35 cellular contexts compared by ENCODE assay signal in the genomic region with DNA sequence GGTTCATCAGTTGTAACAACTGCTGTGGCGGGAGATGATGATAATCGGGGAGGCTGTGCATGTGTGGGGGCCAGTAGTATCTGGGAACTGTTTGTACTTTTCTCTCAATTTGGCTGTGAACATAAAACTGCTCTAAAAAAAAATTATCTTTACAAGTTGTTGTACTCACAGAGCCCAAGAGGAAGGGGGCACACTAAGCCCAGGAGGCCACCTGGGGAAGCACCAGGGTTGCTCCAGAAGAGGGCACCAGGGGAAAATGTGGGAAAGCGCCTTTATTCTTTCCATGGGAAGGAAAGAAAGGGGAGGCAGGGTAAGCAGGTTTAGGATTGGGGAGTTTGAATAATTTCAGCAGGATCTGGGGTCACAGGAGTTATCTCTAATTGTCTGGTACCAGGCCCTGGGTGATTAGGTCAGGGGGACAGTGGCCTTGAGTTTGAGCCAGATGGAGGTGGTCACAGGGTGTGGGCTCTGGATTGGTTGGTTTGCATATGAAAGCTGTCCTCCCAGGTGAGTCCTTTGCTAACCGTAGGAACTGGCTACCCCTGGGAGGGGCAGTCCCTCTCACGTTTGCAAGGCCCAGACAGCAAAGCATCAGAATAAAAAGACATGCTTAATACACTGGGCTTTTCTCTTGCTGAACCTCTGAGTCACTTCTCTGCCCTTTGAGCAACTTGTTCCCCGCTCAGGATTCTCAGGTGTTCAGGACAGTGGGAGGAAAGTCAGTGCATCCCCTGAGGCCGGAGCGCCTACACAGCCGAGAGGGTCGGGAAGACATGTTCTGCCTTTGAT. TPM values are rescaled to one million over a fixed set of nuclear protein-coding genes. Genes with fewer than 3 reads are reported as not detected.
A peak's percentile ranks its signal among the peaks of the same experiment; 100 is the strongest.
DNase-seq lines count a peak whose midpoint lies in the region; ATAC-seq and TF ChIP-seq lines count a peak whose summit lies in the region.
"Had no signal": no experiment of that assay in that cellular context is flagged by ENCODE, and none has a peak within 500 bp of the region (broad histone marks: within the 10 kb centered on the region; RNA-seq: fewer than 3 reads in every experiment).

No MANE protein-coding gene starts in this region.

- no peaks in the 10 kb centered on the region for H3K36me3 Mint-ChIP-seq in Caco-2 (ENCODE audit: insufficient read depth, unreplicated experiment)
- H3K36me3 Mint-ChIP-seq in mesothelial cell of epicardium: no peaks in the 10 kb centered on the region
- H3K36me3 Mint-ChIP-seq: activated naive CD4-positive, alpha-beta T cell treated with anti-CD3 and anti-CD28 coated beads, Interleukin-2, amount 50 U/mL, for 72 hours; IgD-negative memory B cell; natural killer cell had no signal

- no peaks in the 10 kb centered on the region for H3K9me3 ChIP-seq in Caco-2
- no peaks in the 10 kb centered on the region for H3K9me3 ChIP-seq in upper lobe of right lung
- H3K9me3 ChIP-seq: esophagus muscularis mucosa, heart right ventricle, right atrium auricular region had no signal

- no peak for TF ChIP-seq EP300 in Ishikawa (IDR thresholded peaks at IDR 0.05; ENCODE audit: borderline replicate concordance)

- ATAC-seq in GM21723 (IDR thresholded peaks at IDR 0.05; ENCODE audit: unreplicated experiment): no peak
- ATAC-seq in upper lobe of right lung: no peak
- ATAC-seq in HG02588 (IDR thresholded peaks at IDR 0.05; ENCODE audit: unreplicated experiment): no peak
- ATAC-seq: activated naive CD4-positive, alpha-beta T cell treated with anti-CD3 and anti-CD28 coated beads, Interleukin-2, amount 50 U/mL, for 72 hours; heart right ventricle; natural killer cell had no signal

- TF ChIP-seq CTCF in Caco-2 (IDR thresholded peaks at IDR 0.05; ENCODE audit: insufficient read depth in 1 of 2, low read depth in 1 of 2, low read length in 1 of 2, severe bottlenecking in 1 of 2, unreplicated experiment in 1 of 2): no peak
- TF ChIP-seq CTCF in epithelial cell of esophagus (IDR thresholded peaks at IDR 0.05; ENCODE audit: insufficient read depth, low read depth, low read length, missing control alignments): no peak
- no peak for TF ChIP-seq CTCF in mesothelial cell of epicardium (IDR thresholded peaks at IDR 0.05; ENCODE audit: unreplicated experiment)
- no peak for TF ChIP-seq CTCF in upper lobe of right lung (IDR thresholded peaks at IDR 0.05)

- H3K4me1 ChIP-seq in Caco-2 (no peaks in the 10 kb centered on the region; the same call in 1 of the 2 replicates), upper lobe of right lung (peaks cover 14% of the 10 kb centered on the region)
- H3K4me1 ChIP-seq: parathyroid adenoma had no signal

- H3K4me1 Mint-ChIP-seq in Caco-2 (ENCODE audit: low read depth, unreplicated experiment) (peaks cover 10% of the 10 kb centered on the region), mesothelial cell of epicardium (peaks cover 17% of the 10 kb centered on the region)

- POLR2A ChIA-PET in Caco-2 (lab: Charles Lee): no interaction called here

- H3K27ac ChIP-seq in upper lobe of right lung: no peak overlapping the region
- H3K27ac ChIP-seq: esophagus muscularis mucosa, GM23248, heart right ventricle, parathyroid adenoma, right atrium auricular region, RWPE1 had no signal

- H3K4me3 Mint-ChIP-seq in Caco-2 (ENCODE audit: unreplicated experiment) (peak overlapping the region; percentile 37), mesothelial cell of epicardium (no peak overlapping the region)
- H3K4me3 Mint-ChIP-seq: activated CD4-positive, alpha-beta memory T cell treated with anti-CD3 and anti-CD28 coated beads, Interleukin-2, amount 10 ng/mL, durations not matched to agents 7 days and 5 days; B cell; IgD-negative memory B cell; natural killer cell had no signal

- H3K9me3 Mint-ChIP-seq in Caco-2 (ENCODE audit: unreplicated experiment) (no peaks in the 10 kb centered on the region), mesothelial cell of epicardium (no peaks in the 10 kb centered on the region)
- H3K9me3 Mint-ChIP-seq: activated CD4-positive, alpha-beta memory T cell treated with anti-CD3 and anti-CD28 coated beads, Interleukin-2, amount 10 ng/mL, durations not matched to agents 7 days and 5 days; activated naive CD4-positive, alpha-beta T cell treated with anti-CD3 and anti-CD28 coated beads, Interleukin-2, amount 50 U/mL, for 72 hours; activated T-helper 2 cell treated with anti-CD3 and anti-CD28 coated beads, Interferon-gamma antibody, Interleukin-2, Interleukin-4, amounts not matched to agents 10 μg/mL and 5 μg/mL and 100 μg/mL, durations not matched to agents 14 hours and 24 hours and 36 hours; natural killer cell had no signal

- H3K27me3 Mint-ChIP-seq in Caco-2 (ENCODE audit: insufficient read depth, unreplicated experiment): no peaks in the 10 kb centered on the region
- H3K27me3 Mint-ChIP-seq in mesothelial cell of epicardium (ENCODE audit: low read depth): peaks cover 1% of the 10 kb centered on the region

- no peaks in the 10 kb centered on the region for H3K36me3 ChIP-seq in Caco-2 (ENCODE audit: control insufficient read depth, insufficient read depth, low read length)
- no peaks in the 10 kb centered on the region for H3K36me3 ChIP-seq in upper lobe of right lung
- H3K36me3 ChIP-seq: heart right ventricle, right atrium auricular region had no signal

- intact Hi-C loops in Caco-2 (cut with micrococcal nuclease; ENCODE audit: unreplicated experiment): no loop called here
- intact Hi-C loops in upper lobe of right lung (cut with DNase I): no loop called here

- peak in 1 of 2 experiments; percentile 23 for DNase-seq in Caco-2
- DNase-seq in epithelial cell of esophagus (ENCODE audit: low read depth): peak; percentile 14
- no peak for DNase-seq in mesothelial cell of epicardium (ENCODE audit: low spot score in 2 of 2, unreplicated experiment in 2 of 2)
- DNase-seq in NCI-H446 treated with DMSO at 0.1 percent for 48 hours (lab: John Stamatoyannopoulos, UW): no peak
- no peak for DNase-seq in upper lobe of right lung
- DNase-seq: activated CD4-positive, alpha-beta memory T cell treated with anti-CD3 and anti-CD28 coated beads, Interleukin-2, amount 10 ng/mL, durations not matched to agents 7 days and 5 days; activated CD4-positive, CD25-positive, alpha-beta regulatory T cell treated with anti-CD3 and anti-CD28 coated beads, Interleukin-2, amount 50 U/mL, for 72 hours; aorta; DMS79; effector CD8-positive, alpha-beta T cell; foreskin melanocyte; GM23248; heart right ventricle; natural killer cell; NCI-H1105 treated with DMSO at 0.1 percent for 48 hours; NCI-H2029; NCI-H2227 treated with DMSO at 0.1 percent for 48 hours; stimulated activated CD4-positive, alpha-beta T cell treated with anti-CD3 and anti-CD28 coated beads, Interleukin-2, amount 100 ng/mL, for 24 hours; trophoblast cell had no signal

- H3K27ac Mint-ChIP-seq in Caco-2 (ENCODE audit: unreplicated experiment): peak overlapping the region; percentile 78
- H3K27ac Mint-ChIP-seq in mesothelial cell of epicardium: peak overlapping the region; percentile 44
- H3K27ac Mint-ChIP-seq: activated CD4-positive, alpha-beta memory T cell treated with anti-CD3 and anti-CD28 coated beads, Interleukin-2, amount 10 ng/mL, durations not matched to agents 7 days and 5 days; activated naive CD4-positive, alpha-beta T cell treated with anti-CD3 and anti-CD28 coated beads, Interleukin-2, amount 50 U/mL, for 72 hours; activated T-helper 2 cell treated with anti-CD3 and anti-CD28 coated beads, Interferon-gamma antibody, Interleukin-2, Interleukin-4, amounts not matched to agents 10 μg/mL and 5 μg/mL and 100 μg/mL, durations not matched to agents 14 hours and 24 hours and 36 hours; B cell; IgD-negative memory B cell; natural killer cell had no signal

- no TSS peak for BruUV-seq in Caco-2 (replicated peaks; lab: Mats Ljungman, UMichigan)

- H3K27me3 ChIP-seq in Caco-2 (replicated peaks; ENCODE audit: control insufficient read depth, insufficient read depth, low read length) (no peaks in the 10 kb centered on the region), upper lobe of right lung (no peaks in the 10 kb centered on the region)
- H3K27me3 ChIP-seq: esophagus muscularis mucosa, heart right ventricle, right atrium auricular region had no signal

- H3K4me3 ChIP-seq in Caco-2 (ENCODE audit: low read depth, low read length): no peak overlapping the region
- H3K4me3 ChIP-seq in epithelial cell of esophagus (ENCODE audit: low read length): no peak overlapping the region
- H3K4me3 ChIP-seq in upper lobe of right lung: no peak overlapping the region
- H3K4me3 ChIP-seq: esophagus muscularis mucosa, GM23248, heart right ventricle, right atrium auricular region, smooth muscle cell had no signal

- peak; percentile 8; the same call in 1 of the 2 replicates for TF ChIP-seq RAD21 in Ishikawa (IDR thresholded peaks at IDR 0.05; ENCODE audit: low read depth)

- CTCF ChIA-PET in Caco-2 (lab: Charles Lee): interaction anchor here (4.8 kb wide), 1 partner anchor 76 kb away, joined by 66 read pairs; no protein-coding TSS in a partner anchor

TF ChIP-seq in Ishikawa, 13 proteins besides CTCF, POLR2A, EP300 and RAD21 (continues in another document):
- TF ChIP-seq ZBTB7A (IDR thresholded peaks at IDR 0.05; ENCODE audit: low read depth) (no peak), TEAD4 (IDR thresholded peaks at IDR 0.05) (no peak), YY1 (IDR thresholded peaks at IDR 0.05; ENCODE audit: low read depth) (no peak), CREB1 (IDR thresholded peaks at IDR 0.05; ENCODE audit: low read depth) (no peak), CEBPB (IDR thresholded peaks at IDR 0.05) (no peak), EGR1 (IDR thresholded peaks at IDR 0.05) (no peak), TCF12 (IDR thresholded peaks at IDR 0.05; ENCODE audit: low read depth) (no peak)
- TF ChIP-seq, protein P1, sequence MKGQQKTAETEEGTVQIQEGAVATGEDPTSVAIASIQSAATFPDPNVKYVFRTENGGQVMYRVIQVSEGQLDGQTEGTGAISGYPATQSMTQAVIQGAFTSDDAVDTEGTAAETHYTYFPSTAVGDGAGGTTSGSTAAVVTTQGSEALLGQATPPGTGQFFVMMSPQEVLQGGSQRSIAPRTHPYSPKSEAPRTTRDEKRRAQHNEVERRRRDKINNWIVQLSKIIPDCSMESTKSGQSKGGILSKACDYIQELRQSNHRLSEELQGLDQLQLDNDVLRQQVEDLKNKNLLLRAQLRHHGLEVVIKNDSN (IDR thresholded peaks at IDR 0.05): no peak
- TF ChIP-seq, protein P2, sequence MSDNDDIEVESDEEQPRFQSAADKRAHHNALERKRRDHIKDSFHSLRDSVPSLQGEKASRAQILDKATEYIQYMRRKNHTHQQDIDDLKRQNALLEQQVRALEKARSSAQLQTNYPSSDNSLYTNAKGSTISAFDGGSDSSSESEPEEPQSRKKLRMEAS (IDR thresholded peaks at IDR 0.05): no peak

RNA-seq across cellular contexts. Expression of a gene that starts 11.2 kb away (rescaled TPM):
- total RNA-seq in Caco-2 (2022) (not detected in 2 replicates), mesothelial cell of epicardium (0.13 to 0.34 TPM (median 0.29 TPM) in 3 replicates), upper lobe of right lung (0.69 TPM)
- total RNA-seq: A673; activated CD4-positive, alpha-beta memory T cell treated with anti-CD3 and anti-CD28 coated beads, Interleukin-2, amount 10 ng/mL, durations not matched to agents 7 days and 5 days; activated naive CD4-positive, alpha-beta T cell treated with anti-CD3 and anti-CD28 coated beads, Interleukin-2, amount 50 U/mL, for 72 hours; activated T-helper 2 cell treated with anti-CD3 and anti-CD28 coated beads, Interferon-gamma antibody, Interleukin-2, Interleukin-4, amounts not matched to agents 10 μg/mL and 5 μg/mL and 100 μg/mL, durations not matched to agents 14 hours and 24 hours and 36 hours; B cell; GM23248; M059J; mononuclear cell; natural killer cell; smooth muscle cell; T-helper 1 cell treated with Interleukin-12 subunit alpha and Interleukin-12 subunit beta and Interleukin-4 antibody, amounts not matched to agents 30 ng/mL and 1 ng/mL, for 36 hours had no signal

RNA-seq across cellular contexts. Expression of a gene that starts 19.2 kb away (rescaled TPM):
- total RNA-seq in Caco-2 (2022): 0.18 TPM in 1 of 2 replicates, not detected in the other
- total RNA-seq in mesothelial cell of epicardium: 0.11 TPM in 1 of 3 replicates, not detected in the others
- total RNA-seq in upper lobe of right lung: not detected
- total RNA-seq: aorta, esophagus muscularis mucosa, GM23248, heart right ventricle, M059J, mononuclear cell, natural killer cell, right atrium auricular region, smooth muscle cell had no signal
